Comparison of ENCODE assay signal across 10 cellular contexts in the genomic region with DNA sequence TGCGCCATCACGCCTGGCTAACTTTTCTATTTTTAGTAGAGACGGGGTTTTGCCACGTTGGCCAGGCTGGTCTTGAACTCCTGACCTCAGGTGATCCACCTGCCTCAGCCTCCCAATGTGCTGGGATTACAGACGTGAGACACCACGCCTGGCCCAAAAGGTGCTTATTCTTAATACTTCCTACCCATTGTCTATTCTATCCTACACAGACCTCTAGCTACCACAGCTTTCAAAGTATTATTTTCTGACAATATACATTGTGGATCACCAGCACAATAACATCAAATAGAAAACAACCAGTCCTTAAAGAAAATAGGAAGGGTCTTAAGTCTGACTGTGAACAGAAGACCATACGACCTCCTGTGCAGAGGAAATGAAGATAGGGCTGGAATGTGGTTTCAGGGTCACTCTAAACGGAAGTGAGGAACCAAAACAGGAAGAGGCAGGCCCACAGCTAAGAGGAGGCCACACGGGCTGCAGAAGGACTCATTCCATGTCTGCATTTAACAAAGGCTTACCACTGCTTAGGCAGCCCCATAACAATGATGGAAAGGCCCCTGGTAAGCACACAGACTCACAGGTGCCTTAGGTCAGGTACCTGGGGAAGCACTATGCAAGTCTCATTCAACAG.
DNase-seq lines count a peak whose midpoint lies in the region; ATAC-seq, FAIRE-seq and TF ChIP-seq lines count a peak whose summit lies in the region.
"Had no signal": no experiment of that assay in that cellular context is flagged by ENCODE, and none has a peak within 500 bp of the region (broad histone marks: within the 10 kb centered on the region; RNA-seq: fewer than 3 reads in every experiment).

No MANE protein-coding gene starts in this region.

- H3K9me3 ChIP-seq in H1 (ENCODE audit: insufficient read depth in 2 of 2, low read depth in 1 of 2, low read length in 1 of 2), result peaks cover 4 to 5% of the 10 kb centered on the region in 2 experiments; a peak in 3 of 4 replicates

- no peak for TF ChIP-seq CTCF in H1 (IDR thresholded peaks at IDR 0.05; ENCODE audit: control extremely low read depth in 1 of 3, insufficient read depth in 1 of 3, low read depth in 1 of 3, low read length in 3 of 3)

- H4K91ac ChIP-seq in H1 (replicated peaks; ENCODE audit: insufficient read length, low read length), result no peak overlapping the region

- DNase-seq in Right ventricle myocardium superior, result no peak
- no peak for DNase-seq in cardiac septum (ENCODE audit: low spot score)
- DNase-seq in NAMALWA (ENCODE audit: low spot score), result peak; percentile 48
- peak in 1 of 2 experiments; percentile 19 for DNase-seq in H1 (ENCODE audit: low read depth in 1 of 2, low spot score in 2 of 2)
- no peak for DNase-seq in NCI-H748 (lab: John Stamatoyannopoulos, UW; ENCODE audit: unreplicated experiment)
- no peak for DNase-seq in NCI-H1105 (lab: John Stamatoyannopoulos, UW)
- DNase-seq in activated CD8-positive, alpha-beta memory T cell treated with anti-CD3 and anti-CD28 coated beads, Interleukin-2, amount 50 U/mL, for 48 hours, result no peak
- DNase-seq in central memory CD4-positive, alpha-beta T cell, result no peak
- DNase-seq: glutamatergic neuron, NCI-H510A had no signal

- no peak overlapping the region for H2AK5ac ChIP-seq in H1 (ENCODE audit: low read depth, low read length)

- peak overlapping the region; percentile 21 to 38; a peak in 3 of 4 replicates for H3K4me2 ChIP-seq in H1 (ENCODE audit: insufficient read depth in 1 of 2, low read depth in 2 of 2, low read length in 2 of 2)

- intact Hi-C loops in Right ventricle myocardium superior (cut with DNase I), result no loop called here
- intact Hi-C loops in cardiac septum (cut with DNase I), result no loop called here

- peaks cover 0 to 7% (median 4%) of the 10 kb centered on the region in 4 experiments; a peak in 3 of 7 replicates for H3K4me1 ChIP-seq in H1 (replicated peaks in 1 of 4; ENCODE audit: control insufficient read depth in 3 of 4, insufficient read depth in 4 of 4, low read length in 3 of 4)

- H3K79me1 ChIP-seq in H1 (ENCODE audit: low read depth, low read length), result no peaks in the 10 kb centered on the region; the same call in 1 of the 2 replicates

- H3K27ac ChIP-seq in H1 (ENCODE audit: low read depth, low read length), result no peak overlapping the region

- H2BK12ac ChIP-seq in H1 (ENCODE audit: low read depth, low read length), result no peak overlapping the region

- H4K20me1 ChIP-seq in H1 (replicated peaks in 1 of 2; ENCODE audit: control insufficient read depth in 1 of 2, insufficient read depth in 2 of 2, low read length in 2 of 2), result no peaks in the 10 kb centered on the region

- no peak overlapping the region for H3K4ac ChIP-seq in H1 (replicated peaks; ENCODE audit: insufficient read length, low read depth, low read length)

- H3K36me3 ChIP-seq in H1 (ENCODE audit: control insufficient read depth in 2 of 4, insufficient read depth in 4 of 4, low read length in 3 of 4), result peaks cover 0 to 4% (median 0%) of the 10 kb centered on the region in 4 experiments; a peak in 2 of 8 replicates

- H4K8ac ChIP-seq in H1 (ENCODE audit: extremely low read depth, insufficient read depth, low read length), result no peak overlapping the region

- H2BK15ac ChIP-seq in H1 (ENCODE audit: low read length), result no peak overlapping the region

- no peak for TF ChIP-seq EP300 in H1 (IDR thresholded peaks at IDR 0.05; ENCODE audit: borderline replicate concordance in 1 of 2, low read depth in 2 of 2, low read length in 2 of 2)

- no peak overlapping the region for H3K9ac ChIP-seq in H1 (replicated peaks in 1 of 4; ENCODE audit: extremely low read depth in 1 of 4, low read depth in 3 of 4, low read length in 3 of 4)

- TF ChIP-seq POLR2A in H1 (IDR thresholded peaks at IDR 0.05; ENCODE audit: control extremely low read depth in 1 of 2, low read depth in 2 of 2, low read length in 2 of 2), result no peak

- no peak; a peak in 1 of 4 replicates for TF ChIP-seq RAD21 in H1 (IDR thresholded peaks at IDR 0.05 in 1 of 2, conservative IDR thresholded peaks at IDR 0.05 in 1 of 2; ENCODE audit: low read depth in 2 of 2, low read length in 2 of 2)

- no peak overlapping the region for H2BK20ac ChIP-seq in H1 (ENCODE audit: low read length)

- peak; percentile 29 for ATAC-seq in Right ventricle myocardium superior (ENCODE audit: poor library complexity)

- H3K4me3 ChIP-seq in H1 (ENCODE audit: extremely low read depth in 1 of 4, insufficient read depth in 2 of 4, low read depth in 3 of 4, low read length in 4 of 4), result no peak overlapping the region

- CTCF ChIA-PET in H1 (lab: Charles Lee; ENCODE audit: partially characterized antibody), result no interaction called here

- no peak overlapping the region for H3K18ac ChIP-seq in H1 (ENCODE audit: extremely low read depth, low read length)

- H3K14ac ChIP-seq in H1 (ENCODE audit: insufficient read length), result no peak overlapping the region

- H3K56ac ChIP-seq in H1 (replicated peaks; ENCODE audit: insufficient read length, low read depth, low read length), result no peak overlapping the region

- H3K79me2 ChIP-seq in H1 (ENCODE audit: control insufficient read depth in 1 of 2, insufficient read depth in 2 of 2, low read length in 2 of 2), result peaks cover 0 to 4% of the 10 kb centered on the region in 2 experiments; a peak in 1 of 4 replicates

- peak; percentile 57 for FAIRE-seq in H1 (lab: Jason Lieb, UNC)

- H4K5ac ChIP-seq in H1 (ENCODE audit: insufficient read length, low read depth, low read length), result no peak overlapping the region

- no peak overlapping the region for H2AFZ ChIP-seq in H1 (ENCODE audit: low read length)

- H2BK120ac ChIP-seq in H1 (replicated peaks; ENCODE audit: low read depth, low read length), result no peak overlapping the region

- no peak overlapping the region for H2BK5ac ChIP-seq in H1 (ENCODE audit: low read depth, low read length)

- no peaks in the 10 kb centered on the region for H3K27me3 ChIP-seq in H1 (replicated peaks in 1 of 4; ENCODE audit: control insufficient read depth in 3 of 4, extremely low read depth in 1 of 4, insufficient read depth in 3 of 4, low read length in 3 of 4)

- POLR2A ChIA-PET in H1 (lab: Charles Lee; ENCODE audit: partially characterized antibody), result interaction anchor here (0.6 to 1.0 kb wide), 2 partner anchors 10 to 44 kb away, joined by 3 to 4 read pairs; no protein-coding TSS in a partner anchor

- H3K23me2 ChIP-seq in H1 (ENCODE audit: low read depth, low read length), result no peaks in the 10 kb centered on the region

- no peak overlapping the region for H3K23ac ChIP-seq in H1 (ENCODE audit: insufficient read length)

- 71% methylated on average over 9 of the region's 9 CpGs; no CpG with 5 or more reads in 1 of the 2 experiments for WGBS in H1 (ENCODE audit: extremely low coverage in 1 of 2, insufficient coverage in 1 of 2, insufficient read length in 1 of 2, insufficient replicate concordance in 2 of 2, low coverage in 1 of 2, low lambda C conversion rate in 2 of 2, missing lambda C conversion rate in 1 of 2), 2 experiments

TF ChIP-seq in H1, 55 proteins besides CTCF, POLR2A, EP300 and RAD21:
- no peak for TF ChIP-seq CEBPB (IDR thresholded peaks at IDR 0.05; ENCODE audit: low read depth, low read length)
- TF ChIP-seq CTBP2 (IDR thresholded peaks at IDR 0.05; ENCODE audit: borderline replicate concordance, insufficient read depth, insufficient read length, low read length), result no peak
- no peak for TF ChIP-seq CBX8 (IDR thresholded peaks at IDR 0.05; ENCODE audit: borderline replicate concordance, low read depth, low read length)
- TF ChIP-seq SUZ12 (IDR thresholded peaks at IDR 0.05; ENCODE audit: low read length), result no peak
- TF ChIP-seq, protein P1, sequence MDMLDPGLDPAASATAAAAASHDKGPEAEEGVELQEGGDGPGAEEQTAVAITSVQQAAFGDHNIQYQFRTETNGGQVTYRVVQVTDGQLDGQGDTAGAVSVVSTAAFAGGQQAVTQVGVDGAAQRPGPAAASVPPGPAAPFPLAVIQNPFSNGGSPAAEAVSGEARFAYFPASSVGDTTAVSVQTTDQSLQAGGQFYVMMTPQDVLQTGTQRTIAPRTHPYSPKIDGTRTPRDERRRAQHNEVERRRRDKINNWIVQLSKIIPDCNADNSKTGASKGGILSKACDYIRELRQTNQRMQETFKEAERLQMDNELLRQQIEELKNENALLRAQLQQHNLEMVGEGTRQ (IDR thresholded peaks at IDR 0.05; ENCODE audit: low read length), result no peak
- TF ChIP-seq RXRA (IDR thresholded peaks at IDR 0.05; ENCODE audit: insufficient read depth, low read depth, low read length), result no peak
- no peak for TF ChIP-seq RBBP5 (IDR thresholded peaks at IDR 0.05; ENCODE audit: borderline replicate concordance, low read depth, low read length)
- TF ChIP-seq TCF12 (IDR thresholded peaks at IDR 0.05; ENCODE audit: low read depth, low read length), result 0 out of 2 replicates have a peak, but pooled peaks have one; percentile 57
- TF ChIP-seq, protein P2, sequence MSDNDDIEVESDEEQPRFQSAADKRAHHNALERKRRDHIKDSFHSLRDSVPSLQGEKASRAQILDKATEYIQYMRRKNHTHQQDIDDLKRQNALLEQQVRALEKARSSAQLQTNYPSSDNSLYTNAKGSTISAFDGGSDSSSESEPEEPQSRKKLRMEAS (IDR thresholded peaks at IDR 0.05), result no peak
- TF ChIP-seq ZNF274 (IDR thresholded peaks at IDR 0.05; ENCODE audit: borderline replicate concordance, extremely low read depth, low read length), result no peak
- TF ChIP-seq ASH2L (IDR thresholded peaks at IDR 0.05; ENCODE audit: low read length), result no peak
- TF ChIP-seq SP2 (IDR thresholded peaks at IDR 0.05; ENCODE audit: low read length), result no peak
- no peak for TF ChIP-seq NANOG (IDR thresholded peaks at IDR 0.05; ENCODE audit: insufficient read depth, low read depth, low read length, poor library complexity, severe bottlenecking)
- TF ChIP-seq TEAD4 (IDR thresholded peaks at IDR 0.05; ENCODE audit: low read depth, low read length), result peak; percentile 79; the same call in 1 of the 2 replicates
- TF ChIP-seq YY1 (IDR thresholded peaks at IDR 0.05; ENCODE audit: low read depth, low read length), result no peak
- TF ChIP-seq TAF7 (optimal IDR thresholded peaks at IDR 0.05; ENCODE audit: borderline replicate concordance, low read depth, low read length), result no peak
- no peak for TF ChIP-seq SIX5 (IDR thresholded peaks at IDR 0.05; ENCODE audit: low read depth, low read length)
- no peak for TF ChIP-seq GABPA (IDR thresholded peaks at IDR 0.05; ENCODE audit: borderline replicate concordance, insufficient read depth, low read length)
